ENCODE assay signal across 1 cellular context in genomic region chr1:93714350-93714749, GRCh38.
TF ChIP-seq lines count a peak whose summit lies in the region.

No MANE protein-coding gene starts in this region.

TF ChIP-seq in IMR-90, 13 proteins besides CTCF, POLR2A, EP300 and RAD21 (continued from another document):
- no peak for TF ChIP-seq ELK1 (IDR thresholded peaks at IDR 0.05; ENCODE audit: borderline replicate concordance, low read depth, low read length)
TF ChIP-seq in IMR-90: peak in this region for 0.
